In the genomic region with DNA sequence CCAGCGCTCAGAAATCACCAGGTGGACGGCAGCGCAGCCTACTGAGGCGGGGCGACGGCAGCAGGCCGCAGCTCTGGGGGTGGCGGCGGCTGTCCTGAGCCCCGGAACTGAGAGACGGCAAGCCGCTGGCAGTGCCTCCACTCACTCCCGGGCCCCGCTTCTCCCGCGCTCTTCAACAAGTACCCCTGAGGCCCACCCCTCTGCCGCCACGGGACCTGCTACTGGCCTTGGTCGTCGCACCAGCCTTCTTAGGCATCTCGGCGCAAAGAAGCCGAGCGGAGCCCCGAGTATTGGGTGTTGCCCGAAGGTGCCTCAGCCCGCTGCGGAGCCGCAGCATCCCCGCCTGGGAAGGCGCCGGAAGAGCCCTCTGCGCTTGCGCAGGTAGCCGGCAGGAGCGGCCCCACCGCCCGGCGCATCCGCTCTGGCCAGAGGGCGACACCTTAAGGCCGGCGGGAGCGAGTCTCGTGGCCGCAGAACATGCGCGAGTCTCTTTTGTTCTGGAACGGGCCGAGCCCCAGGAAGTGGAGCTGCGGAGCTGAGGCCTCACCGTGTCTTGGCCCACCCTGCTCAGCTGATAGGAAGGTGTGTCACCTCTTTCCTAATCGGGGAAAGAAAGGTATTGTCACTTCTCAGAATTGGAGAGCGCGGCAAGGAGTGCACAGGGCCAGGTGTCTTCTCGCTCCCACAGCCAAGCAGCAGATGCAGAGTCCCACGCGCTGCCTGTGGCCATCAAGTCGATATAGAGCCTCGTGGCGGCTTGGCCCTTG, we compare ENCODE assay signal across 1 cellular context.
TF ChIP-seq lines count a peak whose summit lies in the region.

A gene (minus strand): TSS at position 369 of the 767 bp plus-strand sequence. CDS start 32 bp downstream, at position 337.

TF ChIP-seq in K562, 482 proteins besides CTCF, POLR2A, EP300 and RAD21 (continued from another document and continues in another):
- TF ChIP-seq, protein P1, sequence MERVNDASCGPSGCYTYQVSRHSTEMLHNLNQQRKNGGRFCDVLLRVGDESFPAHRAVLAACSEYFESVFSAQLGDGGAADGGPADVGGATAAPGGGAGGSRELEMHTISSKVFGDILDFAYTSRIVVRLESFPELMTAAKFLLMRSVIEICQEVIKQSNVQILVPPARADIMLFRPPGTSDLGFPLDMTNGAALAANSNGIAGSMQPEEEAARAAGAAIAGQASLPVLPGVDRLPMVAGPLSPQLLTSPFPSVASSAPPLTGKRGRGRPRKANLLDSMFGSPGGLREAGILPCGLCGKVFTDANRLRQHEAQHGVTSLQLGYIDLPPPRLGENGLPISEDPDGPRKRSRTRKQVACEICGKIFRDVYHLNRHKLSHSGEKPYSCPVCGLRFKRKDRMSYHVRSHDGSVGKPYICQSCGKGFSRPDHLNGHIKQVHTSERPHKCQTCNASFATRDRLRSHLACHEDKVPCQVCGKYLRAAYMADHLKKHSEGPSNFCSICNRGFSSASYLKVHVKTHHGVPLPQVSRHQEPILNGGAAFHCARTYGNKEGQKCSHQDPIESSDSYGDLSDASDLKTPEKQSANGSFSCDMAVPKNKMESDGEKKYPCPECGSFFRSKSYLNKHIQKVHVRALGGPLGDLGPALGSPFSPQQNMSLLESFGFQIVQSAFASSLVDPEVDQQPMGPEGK (CRISPR knock-in tag; IDR thresholded peaks at IDR 0.05; ENCODE audit: borderline replicate concordance), result no peak
- TF ChIP-seq NEUROD1 (IDR thresholded peaks at IDR 0.05; ENCODE audit: borderline replicate concordance, low read depth, low read length, partially characterized antibody), result peak; percentile 74
- TF ChIP-seq ZKSCAN1 (IDR thresholded peaks at IDR 0.05; ENCODE audit: low read depth, low read length), result 0 out of 2 replicates have a peak, but pooled peaks have one; percentile 11
- TF ChIP-seq RBM14 (IDR thresholded peaks at IDR 0.05; ENCODE audit: borderline replicate concordance, insufficient read depth, low read depth, low read length), result no peak
- no peak for TF ChIP-seq PHTF2 (CRISPR knock-in tag; IDR thresholded peaks at IDR 0.05)
- TF ChIP-seq CHD4 (IDR thresholded peaks at IDR 0.05; ENCODE audit: insufficient read depth, insufficient replicate concordance, low read depth, low read length, poor library complexity, severe bottlenecking), result no peak
- TF ChIP-seq, protein P2, sequence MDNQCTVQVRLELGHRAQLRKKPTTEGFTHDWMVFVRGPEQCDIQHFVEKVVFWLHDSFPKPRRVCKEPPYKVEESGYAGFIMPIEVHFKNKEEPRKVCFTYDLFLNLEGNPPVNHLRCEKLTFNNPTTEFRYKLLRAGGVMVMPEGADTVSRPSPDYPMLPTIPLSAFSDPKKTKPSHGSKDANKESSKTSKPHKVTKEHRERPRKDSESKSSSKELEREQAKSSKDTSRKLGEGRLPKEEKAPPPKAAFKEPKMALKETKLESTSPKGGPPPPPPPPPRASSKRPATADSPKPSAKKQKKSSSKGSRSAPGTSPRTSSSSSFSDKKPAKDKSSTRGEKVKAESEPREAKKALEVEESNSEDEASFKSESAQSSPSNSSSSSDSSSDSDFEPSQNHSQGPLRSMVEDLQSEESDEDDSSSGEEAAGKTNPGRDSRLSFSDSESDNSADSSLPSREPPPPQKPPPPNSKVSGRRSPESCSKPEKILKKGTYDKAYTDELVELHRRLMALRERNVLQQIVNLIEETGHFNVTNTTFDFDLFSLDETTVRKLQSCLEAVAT (IDR thresholded peaks at IDR 0.05), result no peak
- TF ChIP-seq ZFX (CRISPR knock-in tag; IDR thresholded peaks at IDR 0.05), result peak; percentile 83
- TF ChIP-seq ZBTB17 (CRISPR knock-in tag; IDR thresholded peaks at IDR 0.05), result peak; percentile 25; the same call in 1 of the 2 replicates
- TF ChIP-seq, protein P3, sequence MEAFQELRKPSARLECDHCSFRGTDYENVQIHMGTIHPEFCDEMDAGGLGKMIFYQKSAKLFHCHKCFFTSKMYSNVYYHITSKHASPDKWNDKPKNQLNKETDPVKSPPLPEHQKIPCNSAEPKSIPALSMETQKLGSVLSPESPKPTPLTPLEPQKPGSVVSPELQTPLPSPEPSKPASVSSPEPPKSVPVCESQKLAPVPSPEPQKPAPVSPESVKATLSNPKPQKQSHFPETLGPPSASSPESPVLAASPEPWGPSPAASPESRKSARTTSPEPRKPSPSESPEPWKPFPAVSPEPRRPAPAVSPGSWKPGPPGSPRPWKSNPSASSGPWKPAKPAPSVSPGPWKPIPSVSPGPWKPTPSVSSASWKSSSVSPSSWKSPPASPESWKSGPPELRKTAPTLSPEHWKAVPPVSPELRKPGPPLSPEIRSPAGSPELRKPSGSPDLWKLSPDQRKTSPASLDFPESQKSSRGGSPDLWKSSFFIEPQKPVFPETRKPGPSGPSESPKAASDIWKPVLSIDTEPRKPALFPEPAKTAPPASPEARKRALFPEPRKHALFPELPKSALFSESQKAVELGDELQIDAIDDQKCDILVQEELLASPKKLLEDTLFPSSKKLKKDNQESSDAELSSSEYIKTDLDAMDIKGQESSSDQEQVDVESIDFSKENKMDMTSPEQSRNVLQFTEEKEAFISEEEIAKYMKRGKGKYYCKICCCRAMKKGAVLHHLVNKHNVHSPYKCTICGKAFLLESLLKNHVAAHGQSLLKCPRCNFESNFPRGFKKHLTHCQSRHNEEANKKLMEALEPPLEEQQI (IDR thresholded peaks at IDR 0.05), result peak; percentile 81; the same call in 1 of the 2 replicates
- TF ChIP-seq NFYB (IDR thresholded peaks at IDR 0.05; ENCODE audit: extremely low read depth, insufficient read length), result no peak
- TF ChIP-seq PCBP1 (IDR thresholded peaks at IDR 0.05; ENCODE audit: low read depth, low read length, poor library complexity, severe bottlenecking), result no peak
- TF ChIP-seq, protein P4, sequence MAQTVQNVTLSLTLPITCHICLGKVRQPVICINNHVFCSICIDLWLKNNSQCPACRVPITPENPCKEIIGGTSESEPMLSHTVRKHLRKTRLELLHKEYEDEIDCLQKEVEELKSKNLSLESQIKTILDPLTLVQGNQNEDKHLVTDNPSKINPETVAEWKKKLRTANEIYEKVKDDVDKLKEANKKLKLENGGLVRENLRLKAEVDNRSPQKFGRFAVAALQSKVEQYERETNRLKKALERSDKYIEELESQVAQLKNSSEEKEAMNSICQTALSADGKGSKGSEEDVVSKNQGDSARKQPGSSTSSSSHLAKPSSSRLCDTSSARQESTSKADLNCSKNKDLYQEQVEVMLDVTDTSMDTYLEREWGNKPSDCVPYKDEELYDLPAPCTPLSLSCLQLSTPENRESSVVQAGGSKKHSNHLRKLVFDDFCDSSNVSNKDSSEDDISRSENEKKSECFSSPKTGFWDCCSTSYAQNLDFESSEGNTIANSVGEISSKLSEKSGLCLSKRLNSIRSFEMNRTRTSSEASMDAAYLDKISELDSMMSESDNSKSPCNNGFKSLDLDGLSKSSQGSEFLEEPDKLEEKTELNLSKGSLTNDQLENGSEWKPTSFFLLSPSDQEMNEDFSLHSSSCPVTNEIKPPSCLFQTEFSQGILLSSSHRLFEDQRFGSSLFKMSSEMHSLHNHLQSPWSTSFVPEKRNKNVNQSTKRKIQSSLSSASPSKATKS (CRISPR knock-in tag; IDR thresholded peaks at IDR 0.05), result no peak
- no peak for TF ChIP-seq SRSF7 (optimal IDR thresholded peaks at IDR 0.05; ENCODE audit: low read depth, low read length)
- TF ChIP-seq, protein P5, sequence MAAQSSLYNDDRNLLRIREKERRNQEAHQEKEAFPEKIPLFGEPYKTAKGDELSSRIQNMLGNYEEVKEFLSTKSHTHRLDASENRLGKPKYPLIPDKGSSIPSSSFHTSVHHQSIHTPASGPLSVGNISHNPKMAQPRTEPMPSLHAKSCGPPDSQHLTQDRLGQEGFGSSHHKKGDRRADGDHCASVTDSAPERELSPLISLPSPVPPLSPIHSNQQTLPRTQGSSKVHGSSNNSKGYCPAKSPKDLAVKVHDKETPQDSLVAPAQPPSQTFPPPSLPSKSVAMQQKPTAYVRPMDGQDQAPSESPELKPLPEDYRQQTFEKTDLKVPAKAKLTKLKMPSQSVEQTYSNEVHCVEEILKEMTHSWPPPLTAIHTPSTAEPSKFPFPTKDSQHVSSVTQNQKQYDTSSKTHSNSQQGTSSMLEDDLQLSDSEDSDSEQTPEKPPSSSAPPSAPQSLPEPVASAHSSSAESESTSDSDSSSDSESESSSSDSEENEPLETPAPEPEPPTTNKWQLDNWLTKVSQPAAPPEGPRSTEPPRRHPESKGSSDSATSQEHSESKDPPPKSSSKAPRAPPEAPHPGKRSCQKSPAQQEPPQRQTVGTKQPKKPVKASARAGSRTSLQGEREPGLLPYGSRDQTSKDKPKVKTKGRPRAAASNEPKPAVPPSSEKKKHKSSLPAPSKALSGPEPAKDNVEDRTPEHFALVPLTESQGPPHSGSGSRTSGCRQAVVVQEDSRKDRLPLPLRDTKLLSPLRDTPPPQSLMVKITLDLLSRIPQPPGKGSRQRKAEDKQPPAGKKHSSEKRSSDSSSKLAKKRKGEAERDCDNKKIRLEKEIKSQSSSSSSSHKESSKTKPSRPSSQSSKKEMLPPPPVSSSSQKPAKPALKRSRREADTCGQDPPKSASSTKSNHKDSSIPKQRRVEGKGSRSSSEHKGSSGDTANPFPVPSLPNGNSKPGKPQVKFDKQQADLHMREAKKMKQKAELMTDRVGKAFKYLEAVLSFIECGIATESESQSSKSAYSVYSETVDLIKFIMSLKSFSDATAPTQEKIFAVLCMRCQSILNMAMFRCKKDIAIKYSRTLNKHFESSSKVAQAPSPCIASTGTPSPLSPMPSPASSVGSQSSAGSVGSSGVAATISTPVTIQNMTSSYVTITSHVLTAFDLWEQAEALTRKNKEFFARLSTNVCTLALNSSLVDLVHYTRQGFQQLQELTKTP (IDR thresholded peaks at IDR 0.05; ENCODE audit: low read depth in 1 of 2, partially characterized antibody in 2 of 2), result peak in 1 of 2 experiments; percentile 36
- TF ChIP-seq FOSL1 (tag; conservative IDR thresholded peaks at IDR 0.05), result 0 out of 2 replicates have a peak, but pooled peaks have one; percentile 28
- TF ChIP-seq GABPB2 (CRISPR knock-in tag; conservative IDR thresholded peaks at IDR 0.05), result no peak
- TF ChIP-seq L3MBTL2 (IDR thresholded peaks at IDR 0.05), result peak; percentile 92
- TF ChIP-seq, protein P6, sequence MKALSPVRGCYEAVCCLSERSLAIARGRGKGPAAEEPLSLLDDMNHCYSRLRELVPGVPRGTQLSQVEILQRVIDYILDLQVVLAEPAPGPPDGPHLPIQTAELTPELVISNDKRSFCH (CRISPR knock-in tag; IDR thresholded peaks at IDR 0.05), result no peak
- TF ChIP-seq, protein P6 (tag; IDR thresholded peaks at IDR 0.05), result peak; percentile 76; the same call in 1 of the 2 replicates
- TF ChIP-seq, protein P7, sequence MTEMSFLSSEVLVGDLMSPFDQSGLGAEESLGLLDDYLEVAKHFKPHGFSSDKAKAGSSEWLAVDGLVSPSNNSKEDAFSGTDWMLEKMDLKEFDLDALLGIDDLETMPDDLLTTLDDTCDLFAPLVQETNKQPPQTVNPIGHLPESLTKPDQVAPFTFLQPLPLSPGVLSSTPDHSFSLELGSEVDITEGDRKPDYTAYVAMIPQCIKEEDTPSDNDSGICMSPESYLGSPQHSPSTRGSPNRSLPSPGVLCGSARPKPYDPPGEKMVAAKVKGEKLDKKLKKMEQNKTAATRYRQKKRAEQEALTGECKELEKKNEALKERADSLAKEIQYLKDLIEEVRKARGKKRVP (CRISPR knock-in tag; IDR thresholded peaks at IDR 0.05), result no peak
- no peak for TF ChIP-seq ZNF174 (CRISPR knock-in tag; IDR thresholded peaks at IDR 0.05)
- TF ChIP-seq TCF7L2 (IDR thresholded peaks at IDR 0.05; ENCODE audit: low read depth, low read length), result no peak
- TF ChIP-seq TEAD4 (IDR thresholded peaks at IDR 0.05; ENCODE audit: low read length), result no peak
- peak; percentile 81 for TF ChIP-seq TEAD4 (CRISPR knock-in tag; IDR thresholded peaks at IDR 0.05; ENCODE audit: borderline replicate concordance)
- no peak for TF ChIP-seq ZNF124 (CRISPR knock-in tag; IDR thresholded peaks at IDR 0.05)
- TF ChIP-seq SIN3A (IDR thresholded peaks at IDR 0.05; ENCODE audit: borderline replicate concordance in 2 of 2, control insufficient read depth in 1 of 2, low read depth in 2 of 2, low read length in 2 of 2), result peak; percentile 82 to 83; a peak in 3 of 4 replicates
- TF ChIP-seq ZNF224 (CRISPR knock-in tag; IDR thresholded peaks at IDR 0.05), result no peak
- TF ChIP-seq E2F3 (CRISPR knock-in tag; IDR thresholded peaks at IDR 0.05), result no peak
- no peak for TF ChIP-seq NR4A1 (CRISPR knock-in tag; IDR thresholded peaks at IDR 0.05)
- peak; percentile 63; the same call in 1 of the 2 replicates for TF ChIP-seq NR4A1 (tag; IDR thresholded peaks at IDR 0.05)
- TF ChIP-seq PRMT5 (CRISPR knock-in tag; IDR thresholded peaks at IDR 0.05), result no peak
- TF ChIP-seq GTF2F1 (IDR thresholded peaks at IDR 0.05; ENCODE audit: low read depth, low read length), result no peak
- TF ChIP-seq, protein P8, sequence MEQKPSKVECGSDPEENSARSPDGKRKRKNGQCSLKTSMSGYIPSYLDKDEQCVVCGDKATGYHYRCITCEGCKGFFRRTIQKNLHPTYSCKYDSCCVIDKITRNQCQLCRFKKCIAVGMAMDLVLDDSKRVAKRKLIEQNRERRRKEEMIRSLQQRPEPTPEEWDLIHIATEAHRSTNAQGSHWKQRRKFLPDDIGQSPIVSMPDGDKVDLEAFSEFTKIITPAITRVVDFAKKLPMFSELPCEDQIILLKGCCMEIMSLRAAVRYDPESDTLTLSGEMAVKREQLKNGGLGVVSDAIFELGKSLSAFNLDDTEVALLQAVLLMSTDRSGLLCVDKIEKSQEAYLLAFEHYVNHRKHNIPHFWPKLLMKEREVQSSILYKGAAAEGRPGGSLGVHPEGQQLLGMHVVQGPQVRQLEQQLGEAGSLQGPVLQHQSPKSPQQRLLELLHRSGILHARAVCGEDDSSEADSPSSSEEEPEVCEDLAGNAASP (IDR thresholded peaks at IDR 0.05), result no peak
- TF ChIP-seq POLR2AphosphoS2 (IDR thresholded peaks at IDR 0.05; ENCODE audit: low read length), result no peak
- TF ChIP-seq RAD51 (IDR thresholded peaks at IDR 0.05; ENCODE audit: borderline replicate concordance, low read depth), result no peak
- TF ChIP-seq ERF (CRISPR knock-in tag; IDR thresholded peaks at IDR 0.05), result no peak
- no peak for TF ChIP-seq PHB2 (IDR thresholded peaks at IDR 0.05; ENCODE audit: low read depth)
- no peak for TF ChIP-seq U2AF1 (optimal IDR thresholded peaks at IDR 0.05; ENCODE audit: low read depth, low read length)
- TF ChIP-seq, protein P9, sequence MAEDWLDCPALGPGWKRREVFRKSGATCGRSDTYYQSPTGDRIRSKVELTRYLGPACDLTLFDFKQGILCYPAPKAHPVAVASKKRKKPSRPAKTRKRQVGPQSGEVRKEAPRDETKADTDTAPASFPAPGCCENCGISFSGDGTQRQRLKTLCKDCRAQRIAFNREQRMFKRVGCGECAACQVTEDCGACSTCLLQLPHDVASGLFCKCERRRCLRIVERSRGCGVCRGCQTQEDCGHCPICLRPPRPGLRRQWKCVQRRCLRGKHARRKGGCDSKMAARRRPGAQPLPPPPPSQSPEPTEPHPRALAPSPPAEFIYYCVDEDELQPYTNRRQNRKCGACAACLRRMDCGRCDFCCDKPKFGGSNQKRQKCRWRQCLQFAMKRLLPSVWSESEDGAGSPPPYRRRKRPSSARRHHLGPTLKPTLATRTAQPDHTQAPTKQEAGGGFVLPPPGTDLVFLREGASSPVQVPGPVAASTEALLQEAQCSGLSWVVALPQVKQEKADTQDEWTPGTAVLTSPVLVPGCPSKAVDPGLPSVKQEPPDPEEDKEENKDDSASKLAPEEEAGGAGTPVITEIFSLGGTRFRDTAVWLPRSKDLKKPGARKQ (CRISPR knock-in tag; IDR thresholded peaks at IDR 0.05), result no peak
